In the genomic region with DNA sequence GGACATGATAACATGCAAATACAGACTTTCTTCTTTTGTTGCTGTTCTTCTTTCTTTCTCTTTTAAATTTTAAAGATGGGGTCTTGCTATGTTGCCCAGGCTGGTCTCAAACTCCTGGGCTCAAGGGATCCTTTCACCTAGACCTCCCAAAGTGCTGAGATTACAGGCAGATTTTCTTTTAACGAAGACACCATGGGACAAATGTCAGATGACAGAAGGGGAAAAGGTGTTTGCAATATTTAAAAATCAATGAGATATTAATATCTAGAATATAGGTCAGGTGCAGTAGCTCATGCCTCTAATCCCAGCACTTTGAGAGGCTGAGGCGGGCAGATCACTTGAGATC, we compare ENCODE assay signal across 2 cellular contexts.
TF ChIP-seq lines count a peak whose summit lies in the region.

No MANE protein-coding gene starts in this region.

TF ChIP-seq in HEK293, 187 proteins besides CTCF, POLR2A, EP300 and RAD21:
- TF ChIP-seq GLI2 (tag by site-specific recombination; IDR thresholded peaks at IDR 0.05; ENCODE audit: borderline replicate concordance, low read depth) = no peak
- TF ChIP-seq ZNF274 (IDR thresholded peaks at IDR 0.05; ENCODE audit: low read length) = no peak
- TF ChIP-seq ZNF274 (tag by site-specific recombination; IDR thresholded peaks at IDR 0.05; ENCODE audit: borderline replicate concordance) = no peak
- TF ChIP-seq ZNF121 (tag by site-specific recombination; IDR thresholded peaks at IDR 0.05) = peak; percentile 96
- TF ChIP-seq, protein P1, sequence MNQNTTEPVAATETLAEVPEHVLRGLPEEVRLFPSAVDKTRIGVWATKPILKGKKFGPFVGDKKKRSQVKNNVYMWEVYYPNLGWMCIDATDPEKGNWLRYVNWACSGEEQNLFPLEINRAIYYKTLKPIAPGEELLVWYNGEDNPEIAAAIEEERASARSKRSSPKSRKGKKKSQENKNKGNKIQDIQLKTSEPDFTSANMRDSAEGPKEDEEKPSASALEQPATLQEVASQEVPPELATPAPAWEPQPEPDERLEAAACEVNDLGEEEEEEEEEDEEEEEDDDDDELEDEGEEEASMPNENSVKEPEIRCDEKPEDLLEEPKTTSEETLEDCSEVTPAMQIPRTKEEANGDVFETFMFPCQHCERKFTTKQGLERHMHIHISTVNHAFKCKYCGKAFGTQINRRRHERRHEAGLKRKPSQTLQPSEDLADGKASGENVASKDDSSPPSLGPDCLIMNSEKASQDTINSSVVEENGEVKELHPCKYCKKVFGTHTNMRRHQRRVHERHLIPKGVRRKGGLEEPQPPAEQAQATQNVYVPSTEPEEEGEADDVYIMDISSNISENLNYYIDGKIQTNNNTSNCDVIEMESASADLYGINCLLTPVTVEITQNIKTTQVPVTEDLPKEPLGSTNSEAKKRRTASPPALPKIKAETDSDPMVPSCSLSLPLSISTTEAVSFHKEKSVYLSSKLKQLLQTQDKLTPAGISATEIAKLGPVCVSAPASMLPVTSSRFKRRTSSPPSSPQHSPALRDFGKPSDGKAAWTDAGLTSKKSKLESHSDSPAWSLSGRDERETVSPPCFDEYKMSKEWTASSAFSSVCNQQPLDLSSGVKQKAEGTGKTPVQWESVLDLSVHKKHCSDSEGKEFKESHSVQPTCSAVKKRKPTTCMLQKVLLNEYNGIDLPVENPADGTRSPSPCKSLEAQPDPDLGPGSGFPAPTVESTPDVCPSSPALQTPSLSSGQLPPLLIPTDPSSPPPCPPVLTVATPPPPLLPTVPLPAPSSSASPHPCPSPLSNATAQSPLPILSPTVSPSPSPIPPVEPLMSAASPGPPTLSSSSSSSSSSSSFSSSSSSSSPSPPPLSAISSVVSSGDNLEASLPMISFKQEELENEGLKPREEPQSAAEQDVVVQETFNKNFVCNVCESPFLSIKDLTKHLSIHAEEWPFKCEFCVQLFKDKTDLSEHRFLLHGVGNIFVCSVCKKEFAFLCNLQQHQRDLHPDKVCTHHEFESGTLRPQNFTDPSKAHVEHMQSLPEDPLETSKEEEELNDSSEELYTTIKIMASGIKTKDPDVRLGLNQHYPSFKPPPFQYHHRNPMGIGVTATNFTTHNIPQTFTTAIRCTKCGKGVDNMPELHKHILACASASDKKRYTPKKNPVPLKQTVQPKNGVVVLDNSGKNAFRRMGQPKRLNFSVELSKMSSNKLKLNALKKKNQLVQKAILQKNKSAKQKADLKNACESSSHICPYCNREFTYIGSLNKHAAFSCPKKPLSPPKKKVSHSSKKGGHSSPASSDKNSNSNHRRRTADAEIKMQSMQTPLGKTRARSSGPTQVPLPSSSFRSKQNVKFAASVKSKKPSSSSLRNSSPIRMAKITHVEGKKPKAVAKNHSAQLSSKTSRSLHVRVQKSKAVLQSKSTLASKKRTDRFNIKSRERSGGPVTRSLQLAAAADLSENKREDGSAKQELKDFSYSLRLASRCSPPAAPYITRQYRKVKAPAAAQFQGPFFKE (tag by site-specific recombination; IDR thresholded peaks at IDR 0.05; ENCODE audit: borderline replicate concordance) = no peak
- TF ChIP-seq FEZF1 (tag by site-specific recombination; IDR thresholded peaks at IDR 0.05) = no peak

TF ChIP-seq in K562, 482 proteins besides CTCF, POLR2A, EP300 and RAD21:
- TF ChIP-seq, protein P2, sequence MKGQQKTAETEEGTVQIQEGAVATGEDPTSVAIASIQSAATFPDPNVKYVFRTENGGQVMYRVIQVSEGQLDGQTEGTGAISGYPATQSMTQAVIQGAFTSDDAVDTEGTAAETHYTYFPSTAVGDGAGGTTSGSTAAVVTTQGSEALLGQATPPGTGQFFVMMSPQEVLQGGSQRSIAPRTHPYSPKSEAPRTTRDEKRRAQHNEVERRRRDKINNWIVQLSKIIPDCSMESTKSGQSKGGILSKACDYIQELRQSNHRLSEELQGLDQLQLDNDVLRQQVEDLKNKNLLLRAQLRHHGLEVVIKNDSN (CRISPR knock-in tag; IDR thresholded peaks at IDR 0.05) = no peak
- TF ChIP-seq ZNF445 (CRISPR knock-in tag; IDR thresholded peaks at IDR 0.05; ENCODE audit: low read depth) (no peak), BCOR (IDR thresholded peaks at IDR 0.05) (no peak), ILK (tag; IDR thresholded peaks at IDR 0.05; ENCODE audit: borderline replicate concordance, low read depth) (no peak), ZNF644 (tag; IDR thresholded peaks at IDR 0.05; ENCODE audit: low read depth) (no peak), FOXK1 (CRISPR knock-in tag; IDR thresholded peaks at IDR 0.05; ENCODE audit: borderline replicate concordance) (no peak), SRF (CRISPR knock-in tag; IDR thresholded peaks at IDR 0.05) (no peak), ZNF121 (CRISPR knock-in tag; conservative IDR thresholded peaks at IDR 0.05) (peak; percentile 28), GTF2F1 (IDR thresholded peaks at IDR 0.05; ENCODE audit: low read depth, low read length) (no peak), RBM25 (IDR thresholded peaks at IDR 0.05; ENCODE audit: low read depth, low read length, severe bottlenecking) (peak; percentile 50)
- TF ChIP-seq, protein P3, sequence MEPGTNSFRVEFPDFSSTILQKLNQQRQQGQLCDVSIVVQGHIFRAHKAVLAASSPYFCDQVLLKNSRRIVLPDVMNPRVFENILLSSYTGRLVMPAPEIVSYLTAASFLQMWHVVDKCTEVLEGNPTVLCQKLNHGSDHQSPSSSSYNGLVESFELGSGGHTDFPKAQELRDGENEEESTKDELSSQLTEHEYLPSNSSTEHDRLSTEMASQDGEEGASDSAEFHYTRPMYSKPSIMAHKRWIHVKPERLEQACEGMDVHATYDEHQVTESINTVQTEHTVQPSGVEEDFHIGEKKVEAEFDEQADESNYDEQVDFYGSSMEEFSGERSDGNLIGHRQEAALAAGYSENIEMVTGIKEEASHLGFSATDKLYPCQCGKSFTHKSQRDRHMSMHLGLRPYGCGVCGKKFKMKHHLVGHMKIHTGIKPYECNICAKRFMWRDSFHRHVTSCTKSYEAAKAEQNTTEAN (CRISPR knock-in tag; IDR thresholded peaks at IDR 0.05) = no peak
- TF ChIP-seq, protein P4, sequence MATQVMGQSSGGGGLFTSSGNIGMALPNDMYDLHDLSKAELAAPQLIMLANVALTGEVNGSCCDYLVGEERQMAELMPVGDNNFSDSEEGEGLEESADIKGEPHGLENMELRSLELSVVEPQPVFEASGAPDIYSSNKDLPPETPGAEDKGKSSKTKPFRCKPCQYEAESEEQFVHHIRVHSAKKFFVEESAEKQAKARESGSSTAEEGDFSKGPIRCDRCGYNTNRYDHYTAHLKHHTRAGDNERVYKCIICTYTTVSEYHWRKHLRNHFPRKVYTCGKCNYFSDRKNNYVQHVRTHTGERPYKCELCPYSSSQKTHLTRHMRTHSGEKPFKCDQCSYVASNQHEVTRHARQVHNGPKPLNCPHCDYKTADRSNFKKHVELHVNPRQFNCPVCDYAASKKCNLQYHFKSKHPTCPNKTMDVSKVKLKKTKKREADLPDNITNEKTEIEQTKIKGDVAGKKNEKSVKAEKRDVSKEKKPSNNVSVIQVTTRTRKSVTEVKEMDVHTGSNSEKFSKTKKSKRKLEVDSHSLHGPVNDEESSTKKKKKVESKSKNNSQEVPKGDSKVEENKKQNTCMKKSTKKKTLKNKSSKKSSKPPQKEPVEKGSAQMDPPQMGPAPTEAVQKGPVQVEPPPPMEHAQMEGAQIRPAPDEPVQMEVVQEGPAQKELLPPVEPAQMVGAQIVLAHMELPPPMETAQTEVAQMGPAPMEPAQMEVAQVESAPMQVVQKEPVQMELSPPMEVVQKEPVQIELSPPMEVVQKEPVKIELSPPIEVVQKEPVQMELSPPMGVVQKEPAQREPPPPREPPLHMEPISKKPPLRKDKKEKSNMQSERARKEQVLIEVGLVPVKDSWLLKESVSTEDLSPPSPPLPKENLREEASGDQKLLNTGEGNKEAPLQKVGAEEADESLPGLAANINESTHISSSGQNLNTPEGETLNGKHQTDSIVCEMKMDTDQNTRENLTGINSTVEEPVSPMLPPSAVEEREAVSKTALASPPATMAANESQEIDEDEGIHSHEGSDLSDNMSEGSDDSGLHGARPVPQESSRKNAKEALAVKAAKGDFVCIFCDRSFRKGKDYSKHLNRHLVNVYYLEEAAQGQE (CRISPR knock-in tag; IDR thresholded peaks at IDR 0.05; ENCODE audit: low read depth) = no peak
- TF ChIP-seq, protein P5, sequence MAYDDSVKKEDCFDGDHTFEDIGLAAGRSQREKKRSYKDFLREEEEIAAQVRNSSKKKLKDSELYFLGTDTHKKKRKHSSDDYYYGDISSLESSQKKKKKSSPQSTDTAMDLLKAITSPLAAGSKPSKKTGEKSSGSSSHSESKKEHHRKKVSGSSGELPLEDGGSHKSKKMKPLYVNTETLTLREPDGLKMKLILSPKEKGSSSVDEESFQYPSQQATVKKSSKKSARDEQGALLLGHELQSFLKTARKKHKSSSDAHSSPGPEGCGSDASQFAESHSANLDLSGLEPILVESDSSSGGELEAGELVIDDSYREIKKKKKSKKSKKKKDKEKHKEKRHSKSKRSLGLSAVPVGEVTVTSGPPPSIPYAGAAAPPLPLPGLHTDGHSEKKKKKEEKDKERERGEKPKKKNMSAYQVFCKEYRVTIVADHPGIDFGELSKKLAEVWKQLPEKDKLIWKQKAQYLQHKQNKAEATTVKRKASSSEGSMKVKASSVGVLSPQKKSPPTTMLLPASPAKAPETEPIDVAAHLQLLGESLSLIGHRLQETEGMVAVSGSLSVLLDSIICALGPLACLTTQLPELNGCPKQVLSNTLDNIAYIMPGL (CRISPR knock-in tag; IDR thresholded peaks at IDR 0.05) = no peak
- TF ChIP-seq, protein P6, sequence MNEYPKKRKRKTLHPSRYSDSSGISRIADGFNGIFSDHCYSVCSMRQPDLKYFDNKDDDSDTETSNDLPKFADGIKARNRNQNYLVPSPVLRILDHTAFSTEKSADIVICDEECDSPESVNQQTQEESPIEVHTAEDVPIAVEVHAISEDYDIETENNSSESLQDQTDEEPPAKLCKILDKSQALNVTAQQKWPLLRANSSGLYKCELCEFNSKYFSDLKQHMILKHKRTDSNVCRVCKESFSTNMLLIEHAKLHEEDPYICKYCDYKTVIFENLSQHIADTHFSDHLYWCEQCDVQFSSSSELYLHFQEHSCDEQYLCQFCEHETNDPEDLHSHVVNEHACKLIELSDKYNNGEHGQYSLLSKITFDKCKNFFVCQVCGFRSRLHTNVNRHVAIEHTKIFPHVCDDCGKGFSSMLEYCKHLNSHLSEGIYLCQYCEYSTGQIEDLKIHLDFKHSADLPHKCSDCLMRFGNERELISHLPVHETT (CRISPR knock-in tag; conservative IDR thresholded peaks at IDR 0.05 in 1 of 2, IDR thresholded peaks at IDR 0.05 in 1 of 2) = no peak
TF ChIP-seq in K562: peak in this region for 2.
